Comparison of ENCODE assay signal across 31 cellular contexts in the genomic region with DNA sequence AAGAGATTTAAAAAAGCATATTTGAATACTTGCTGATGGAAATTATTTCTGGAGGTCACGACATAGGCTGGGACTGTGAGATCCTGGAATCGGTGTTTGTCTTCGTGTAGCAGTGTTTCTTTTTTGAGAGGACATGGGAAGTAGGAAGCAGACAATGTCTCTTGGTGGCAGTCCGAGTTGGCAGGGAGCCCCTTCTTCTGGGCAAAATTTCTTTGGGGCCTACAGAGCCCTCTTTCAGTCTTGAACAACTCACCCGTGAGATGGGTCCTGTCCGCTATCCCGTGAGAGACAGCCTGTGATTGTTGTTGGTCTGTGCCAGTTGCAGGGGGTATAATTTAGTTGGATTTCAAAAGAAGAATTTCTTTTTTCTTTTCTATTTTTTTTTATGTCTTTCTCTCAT.
"Had no signal": no experiment of that assay in that cellular context is flagged by ENCODE, and none has a peak within 500 bp of the region (broad histone marks: within the 10 kb centered on the region; RNA-seq: fewer than 3 reads in every experiment).

No MANE protein-coding gene starts in this region.

- H3K27me3 Mint-ChIP-seq: stimulated activated naive CD8-positive, alpha-beta T cell treated with anti-CD3 and anti-CD28 coated beads, Interleukin-15, amount 100 ng/mL, for 72 hours had no signal

- ATAC-seq: activated CD4-positive, CD25-positive, alpha-beta regulatory T cell treated with anti-CD3 and anti-CD28 coated beads, Interleukin-2, amount 50 U/mL, for 24 hours; gastroesophageal sphincter; heart left ventricle; psoas muscle; stimulated activated memory B cell treated with anti-CD40 and anti-IgM and Interleukin-4, amounts not matched to agents 10 μg/mL and 1 μg/mL and 100 μg/mL, for 72 hours; stimulated activated naive CD8-positive, alpha-beta T cell treated with anti-CD3 and anti-CD28 coated beads, Interleukin-15, amount 100 ng/mL, for 72 hours had no signal

- H3K9me3 ChIP-seq: adrenal gland, ascending aorta, gastroesophageal sphincter, heart left ventricle, left ventricle myocardium inferior, neutrophil, ovary, psoas muscle, right atrium auricular region, transverse colon had no signal

- H3K4me2 ChIP-seq: smooth muscle cell had no signal

- H3K4me1 Mint-ChIP-seq: activated naive CD8-positive, alpha-beta T cell treated with anti-CD3 and anti-CD28 coated beads for 36 hours; naive B cell; stimulated activated memory B cell treated with anti-CD40 and anti-IgM and Interleukin-4, amounts not matched to agents 10 μg/mL and 1 μg/mL and 100 μg/mL, for 72 hours; stimulated activated naive CD8-positive, alpha-beta T cell treated with anti-CD3 and anti-CD28 coated beads, Interleukin-15, amount 100 ng/mL, for 72 hours had no signal

- H3K27ac ChIP-seq: brain microvascular endothelial cell, gastroesophageal sphincter, heart left ventricle, left ventricle myocardium inferior, neutrophil, ovary, psoas muscle, right atrium auricular region, transverse colon, WERI-Rb-1 had no signal

- H3K27me3 ChIP-seq: adrenal gland, ascending aorta, brain microvascular endothelial cell, gastroesophageal sphincter, neutrophil, ovary, right atrium auricular region, transverse colon had no signal

- DNase-seq: activated CD4-positive, alpha-beta T cell treated with anti-CD3 and anti-CD28 coated beads for 48 hours; activated CD4-positive, alpha-beta T cell treated with anti-CD3 and anti-CD28 coated beads, Interleukin-2, amount 50 U/mL, for 48 hours; activated CD8-positive, alpha-beta memory T cell treated with anti-CD3 and anti-CD28 coated beads for 24 hours; activated effector memory CD4-positive, alpha-beta T cell treated with anti-CD3 and anti-CD28 coated beads, Interleukin-2, amount 50 U/mL, for 16 hours; activated naive CD4-positive, alpha-beta T cell treated with anti-CD3 and anti-CD28 coated beads for 36 hours; activated naive CD8-positive, alpha-beta T cell treated with anti-CD3 and anti-CD28 coated beads for 36 hours; brain microvascular endothelial cell; heart left ventricle; islet precursor cell; left ventricle myocardium inferior; naive B cell; nephron progenitor cell; ovary; psoas muscle; stimulated activated CD4-positive, alpha-beta T cell treated with anti-CD3 and anti-CD28 coated beads, Interleukin-1b, Interleukin-23, amount 100 ng/mL, for 48 hours; stimulated activated CD4-positive, alpha-beta T cell treated with anti-CD3 and anti-CD28 coated beads, Interleukin-4, amount 100 ng/mL, for 4 hours; stimulated activated CD8-positive, alpha-beta memory T cell treated with anti-CD3 and anti-CD28 coated beads, Interleukin-4, amount 100 ng/mL, for 48 hours; stimulated activated naive CD8-positive, alpha-beta T cell treated with anti-CD3 and anti-CD28 coated beads, Interleukin-15, amount 100 ng/mL, for 72 hours; T1000; transverse colon; WERI-Rb-1 had no signal

- H3K4me3 Mint-ChIP-seq: activated naive CD4-positive, alpha-beta T cell treated with anti-CD3 and anti-CD28 coated beads for 36 hours; activated naive CD8-positive, alpha-beta T cell treated with anti-CD3 and anti-CD28 coated beads for 36 hours; naive B cell; nephron progenitor cell; stimulated activated memory B cell treated with anti-CD40 and anti-IgM and Interleukin-4, amounts not matched to agents 10 μg/mL and 1 μg/mL and 100 μg/mL, for 72 hours; stimulated activated naive CD8-positive, alpha-beta T cell treated with anti-CD3 and anti-CD28 coated beads, Interleukin-15, amount 100 ng/mL, for 72 hours; T-helper 1 cell treated with Interleukin-12 subunit alpha and Interleukin-12 subunit beta and Interleukin-4 antibody, amounts not matched to agents 30 μg/mL and 1 μg/mL, for 36 hours had no signal

- H3K27ac Mint-ChIP-seq: activated naive CD4-positive, alpha-beta T cell treated with anti-CD3 and anti-CD28 coated beads for 36 hours; activated naive CD8-positive, alpha-beta T cell treated with anti-CD3 and anti-CD28 coated beads for 36 hours; naive B cell; nephron progenitor cell; stimulated activated memory B cell treated with anti-CD40 and anti-IgM and Interleukin-4, amounts not matched to agents 10 μg/mL and 1 μg/mL and 100 μg/mL, for 72 hours; stimulated activated naive CD8-positive, alpha-beta T cell treated with anti-CD3 and anti-CD28 coated beads, Interleukin-15, amount 100 ng/mL, for 72 hours; T-helper 1 cell treated with Interleukin-12 subunit alpha and Interleukin-12 subunit beta and Interleukin-4 antibody, amounts not matched to agents 30 μg/mL and 1 μg/mL, for 36 hours had no signal

- H3K36me3 ChIP-seq: adrenal gland, ascending aorta, brain microvascular endothelial cell, gastroesophageal sphincter, heart left ventricle, left ventricle myocardium inferior, neutrophil, ovary, right atrium auricular region, transverse colon, WERI-Rb-1 had no signal

- H3K4me1 ChIP-seq: adrenal gland, ascending aorta, left ventricle myocardium inferior, psoas muscle had no signal

- H3K9me3 Mint-ChIP-seq: activated naive CD8-positive, alpha-beta T cell treated with anti-CD3 and anti-CD28 coated beads for 36 hours; nephron progenitor cell; stimulated activated memory B cell treated with anti-CD40 and anti-IgM and Interleukin-4, amounts not matched to agents 10 μg/mL and 1 μg/mL and 100 μg/mL, for 72 hours; T-helper 1 cell treated with Interleukin-12 subunit alpha and Interleukin-12 subunit beta and Interleukin-4 antibody, amounts not matched to agents 30 μg/mL and 1 μg/mL, for 36 hours had no signal

- H3K36me3 Mint-ChIP-seq: activated naive CD8-positive, alpha-beta T cell treated with anti-CD3 and anti-CD28 coated beads for 36 hours; naive B cell; stimulated activated memory B cell treated with anti-CD40 and anti-IgM and Interleukin-4, amounts not matched to agents 10 μg/mL and 1 μg/mL and 100 μg/mL, for 72 hours had no signal

- H3K4me3 ChIP-seq: adrenal gland, ascending aorta, gastroesophageal sphincter, heart left ventricle, left ventricle myocardium inferior, lung, ovary, psoas muscle, right atrium auricular region, smooth muscle cell, transverse colon had no signal
